ENCODE assay signal across 12 cellular contexts in genomic region chr4:109994415-109994827, GRCh38.
A peak's percentile ranks its signal among the peaks of the same experiment; 100 is the strongest.
DNase-seq lines count a peak whose midpoint lies in the region; ATAC-seq and TF ChIP-seq lines count a peak whose summit lies in the region.
"Had no signal": no experiment of that assay in that cellular context is flagged by ENCODE, and none has a peak within 500 bp of the region (broad histone marks: within the 10 kb centered on the region; RNA-seq: fewer than 3 reads in every experiment).

No MANE protein-coding gene starts in this region.

- no peak overlapping the region for H2AFZ ChIP-seq in MM.1S (ENCODE audit: low read length)

- H3K4me1 Mint-ChIP-seq in activated T-cell treated with anti-CD3 and anti-CD28 coated beads, Interleukin-2, amount 50 U/mL, for 4 hours (ENCODE audit: low read depth): peaks cover 12% of the 10 kb centered on the region
- peaks cover 10% of the 10 kb centered on the region for H3K4me1 Mint-ChIP-seq in stimulated activated naive CD8-positive, alpha-beta T cell treated with anti-CD3 and anti-CD28 coated beads, Interleukin-15, amount 100 ng/mL, for 72 hours

- H3K9me2 ChIP-seq in MM.1S (replicated peaks; ENCODE audit: insufficient read depth, low read length): no peaks in the 10 kb centered on the region

- no peak overlapping the region for H3K9ac ChIP-seq in MM.1S (ENCODE audit: low read length)

- no peaks in the 10 kb centered on the region; the same call in 1 of the 2 replicates for H4K20me1 ChIP-seq in MM.1S (ENCODE audit: insufficient read depth, low read length)

- peak overlapping the region; percentile 51 for H3K4me2 ChIP-seq in MM.1S (ENCODE audit: low read depth, low read length)

- H3K9me3 Mint-ChIP-seq in activated T-cell treated with anti-CD3 and anti-CD28 coated beads, Interleukin-2, amount 50 U/mL, for 4 hours: no peaks in the 10 kb centered on the region
- H3K9me3 Mint-ChIP-seq in stimulated activated naive CD8-positive, alpha-beta T cell treated with anti-CD3 and anti-CD28 coated beads, Interleukin-15, amount 100 ng/mL, for 72 hours: no peaks in the 10 kb centered on the region

- H3K27me3 ChIP-seq in MM.1S (replicated peaks; ENCODE audit: insufficient read depth, low read length) (peaks cover 50% of the 10 kb centered on the region), right atrium auricular region (no peaks in the 10 kb centered on the region)
- H3K27me3 ChIP-seq: adrenal gland, esophagus muscularis mucosa had no signal

- H3K27me3 Mint-ChIP-seq in activated T-cell treated with anti-CD3 and anti-CD28 coated beads, Interleukin-2, amount 50 U/mL, for 4 hours (ENCODE audit: low read depth): peaks cover 8% of the 10 kb centered on the region
- peaks cover 18% of the 10 kb centered on the region for H3K27me3 Mint-ChIP-seq in stimulated activated naive CD8-positive, alpha-beta T cell treated with anti-CD3 and anti-CD28 coated beads, Interleukin-15, amount 100 ng/mL, for 72 hours

- no peak overlapping the region for H3K4me3 Mint-ChIP-seq in activated T-cell treated with anti-CD3 and anti-CD28 coated beads, Interleukin-2, amount 50 U/mL, for 4 hours
- no peak overlapping the region for H3K4me3 Mint-ChIP-seq in stimulated activated naive CD8-positive, alpha-beta T cell treated with anti-CD3 and anti-CD28 coated beads, Interleukin-15, amount 100 ng/mL, for 72 hours

- H3K27ac Mint-ChIP-seq in stimulated activated naive CD8-positive, alpha-beta T cell treated with anti-CD3 and anti-CD28 coated beads, Interleukin-15, amount 100 ng/mL, for 72 hours: no peak overlapping the region

- H3F3A ChIP-seq in MM.1S (ENCODE audit: insufficient read depth, low read length): peaks cover 25% of the 10 kb centered on the region

- DNase-seq in activated T-cell treated with anti-CD3 and anti-CD28 coated beads, Interleukin-2, amount 50 U/mL, for 4 hours: no peak
- no peak for DNase-seq in activated T-cell treated with anti-CD3 and anti-CD28 coated beads, Interleukin-2, amount 50 U/mL, for 48 hours
- peak; percentile 60 for DNase-seq in MM.1S
- no peak for DNase-seq in stimulated activated naive CD8-positive, alpha-beta T cell treated with anti-CD3 and anti-CD28 coated beads, Interleukin-15, amount 100 ng/mL, for 72 hours
- DNase-seq in right atrium auricular region (ENCODE audit: low spot score): no peak
- DNase-seq in stimulated activated CD8-positive, alpha-beta memory T cell treated with anti-CD3 and anti-CD28 coated beads, Interleukin-4, amount 100 ng/mL, for 48 hours: no peak
- DNase-seq in activated CD4-positive, CD25-positive, alpha-beta regulatory T cell (lab: John Stamatoyannopoulos, UW): no peak
- DNase-seq: adrenal gland, NCI-H1092 had no signal

- no peaks in the 10 kb centered on the region for H3K36me3 Mint-ChIP-seq in activated T-cell treated with anti-CD3 and anti-CD28 coated beads, Interleukin-2, amount 50 U/mL, for 4 hours (ENCODE audit: insufficient read depth)

- H3K27ac ChIP-seq in MM.1S (ENCODE audit: low read length) (no peak overlapping the region), right atrium auricular region (no peak overlapping the region)
- H3K27ac ChIP-seq: adrenal gland, esophagus muscularis mucosa had no signal

- peak overlapping the region; percentile 10; the same call in 1 of the 2 replicates for H3K4me3 ChIP-seq in MM.1S (ENCODE audit: low read length)
- H3K4me3 ChIP-seq in right atrium auricular region: no peak overlapping the region
- H3K4me3 ChIP-seq: adrenal gland, esophagus muscularis mucosa, lung had no signal

- no peaks in the 10 kb centered on the region for H3K9me3 ChIP-seq in MM.1S (replicated peaks; ENCODE audit: insufficient read depth, low read length)
- H3K9me3 ChIP-seq in right atrium auricular region: no peaks in the 10 kb centered on the region
- H3K9me3 ChIP-seq: adrenal gland, esophagus muscularis mucosa had no signal

- no peak for TF ChIP-seq CTCF in MM.1S (IDR thresholded peaks at IDR 0.05; ENCODE audit: low read length)
- TF ChIP-seq CTCF in right atrium auricular region (IDR thresholded peaks at IDR 0.05): no peak

- no peaks in the 10 kb centered on the region for H3K79me2 ChIP-seq in MM.1S (ENCODE audit: low read length)

- peak; percentile 87 to 93 for ATAC-seq in activated T-cell treated with anti-CD3 and anti-CD28 coated beads, Interleukin-2, amount 50 U/mL, for 4 hours
- ATAC-seq in HG02840 (IDR thresholded peaks at IDR 0.05; ENCODE audit: low FRiP score, unreplicated experiment): peak; percentile 68
- peak; percentile 89 for ATAC-seq in stimulated activated naive CD8-positive, alpha-beta T cell treated with anti-CD3 and anti-CD28 coated beads, Interleukin-15, amount 100 ng/mL, for 72 hours

- H3K36me3 ChIP-seq in MM.1S (replicated peaks; ENCODE audit: insufficient read depth, low read length) (no peaks in the 10 kb centered on the region), right atrium auricular region (no peaks in the 10 kb centered on the region)
- H3K36me3 ChIP-seq: adrenal gland, esophagus muscularis mucosa had no signal

- H3K4me1 ChIP-seq in MM.1S (ENCODE audit: low read length) (peaks cover 29% of the 10 kb centered on the region), right atrium auricular region (no peaks in the 10 kb centered on the region)
- H3K4me1 ChIP-seq: adrenal gland, esophagus muscularis mucosa had no signal
